ENCODE assay signal across 9 cellular contexts in genomic region chr11:65279713-65280459, GRCh38. TPM values are rescaled to one million over a fixed set of nuclear protein-coding genes. Genes with fewer than 3 reads are reported as not detected.
DNase-seq lines count a peak whose midpoint lies in the region; ATAC-seq and TF ChIP-seq lines count a peak whose summit lies in the region.
"Had no signal": no experiment of that assay in that cellular context is flagged by ENCODE, and none has a peak within 500 bp of the region (broad histone marks: within the 10 kb centered on the region; RNA-seq: fewer than 3 reads in every experiment).

No MANE protein-coding gene starts in this region.

- H3K27ac Mint-ChIP-seq in stimulated activated memory B cell treated with anti-CD40 and anti-IgM and Interleukin-4, amounts not matched to agents 10 μg/mL and 1 μg/mL and 100 μg/mL, for 72 hours: peak overlapping the region; percentile 12

- intact Hi-C loops in vagina (cut with DNase I): loop anchor here (5.0 to 10.0 kb wide), 2 partner anchors 52 to 235 kb away; partner anchors contain the start of gene DPF2

- no peak for TF ChIP-seq CTCF in vagina (IDR thresholded peaks at IDR 0.05)

- DNase-seq in activated T-cell treated with anti-CD3 and anti-CD28 coated beads for 1 hour (ENCODE audit: low read depth): peak; percentile 23
- no peak for DNase-seq in activated T-cell treated with anti-CD3 and anti-CD28 coated beads, Interleukin-2, amount 50 U/mL, for 1 hour
- DNase-seq in activated naive CD4-positive, alpha-beta T cell treated with anti-CD3 and anti-CD28 coated beads, Interleukin-2, amount 50 U/mL, for 16 hours: peak; percentile 23
- peak; percentile 96 for DNase-seq in kidney tubule cell (ENCODE audit: low spot score)
- no peak for DNase-seq in vagina (ENCODE audit: extremely low spot score in 2 of 2)
- DNase-seq: DND-41 had no signal

- H3K27ac ChIP-seq in vagina: no peak overlapping the region

- peaks cover 47% of the 10 kb centered on the region for H3K36me3 Mint-ChIP-seq in stimulated activated memory B cell treated with anti-CD40 and anti-IgM and Interleukin-4, amounts not matched to agents 10 μg/mL and 1 μg/mL and 100 μg/mL, for 72 hours

- no peak overlapping the region for H3K4me3 ChIP-seq in vagina

- no peaks in the 10 kb centered on the region for H3K9me3 ChIP-seq in vagina

- no peak for TF ChIP-seq POLR2A in vagina (IDR thresholded peaks at IDR 0.05)

- no peaks in the 10 kb centered on the region for H3K27me3 Mint-ChIP-seq in stimulated activated memory B cell treated with anti-CD40 and anti-IgM and Interleukin-4, amounts not matched to agents 10 μg/mL and 1 μg/mL and 100 μg/mL, for 72 hours

- peaks cover 13% of the 10 kb centered on the region for H3K4me1 Mint-ChIP-seq in stimulated activated memory B cell treated with anti-CD40 and anti-IgM and Interleukin-4, amounts not matched to agents 10 μg/mL and 1 μg/mL and 100 μg/mL, for 72 hours

- no peaks in the 10 kb centered on the region for H3K9me3 Mint-ChIP-seq in stimulated activated memory B cell treated with anti-CD40 and anti-IgM and Interleukin-4, amounts not matched to agents 10 μg/mL and 1 μg/mL and 100 μg/mL, for 72 hours

- H3K27me3 ChIP-seq in vagina: no peaks in the 10 kb centered on the region

- peaks cover 0 to 34% of the 10 kb centered on the region in 2 donors for H3K36me3 ChIP-seq in vagina

- H3K4me1 ChIP-seq in vagina: no peaks in the 10 kb centered on the region

- H3K4me3 Mint-ChIP-seq in stimulated activated memory B cell treated with anti-CD40 and anti-IgM and Interleukin-4, amounts not matched to agents 10 μg/mL and 1 μg/mL and 100 μg/mL, for 72 hours: no peak overlapping the region

- ATAC-seq in stimulated activated memory B cell treated with anti-CD40 and anti-IgM and Interleukin-4, amounts not matched to agents 10 μg/mL and 1 μg/mL and 100 μg/mL, for 72 hours: peak; percentile 56
- no peak for ATAC-seq in HG03457 (IDR thresholded peaks at IDR 0.05; ENCODE audit: unreplicated experiment)
- no peak for ATAC-seq in GM18502 (IDR thresholded peaks at IDR 0.05; ENCODE audit: poor library complexity, unreplicated experiment)

RNA-seq across cellular contexts. Expression of gene POLA2, which starts 18.1 kb away (rescaled TPM):
- total RNA-seq in vagina: 9.6 TPM

RNA-seq across cellular contexts. Expression of gene CDC42EP2, which starts 34.8 kb away (rescaled TPM):
- 27.7 TPM for total RNA-seq in vagina

RNA-seq across cellular contexts. Expression of gene DPF2, which starts 53.8 kb away (rescaled TPM):
- total RNA-seq in vagina: 33.1 TPM

Comparison
In these comparisons a context has a peak if more than half of its experiments do, and no peak if none do; other contexts are left out.
1. DNase-seq: peak in activated T-cell treated with anti-CD3 and anti-CD28 coated beads for 1 hour (single experiment), activated naive CD4-positive, alpha-beta T cell treated with anti-CD3 and anti-CD28 coated beads, Interleukin-2, amount 50 U/mL, for 16 hours (single experiment) and kidney tubule cell (single experiment); none in activated T-cell treated with anti-CD3 and anti-CD28 coated beads, Interleukin-2, amount 50 U/mL, for 1 hour (single experiment) and vagina (0 of 2).